In the genomic region with DNA sequence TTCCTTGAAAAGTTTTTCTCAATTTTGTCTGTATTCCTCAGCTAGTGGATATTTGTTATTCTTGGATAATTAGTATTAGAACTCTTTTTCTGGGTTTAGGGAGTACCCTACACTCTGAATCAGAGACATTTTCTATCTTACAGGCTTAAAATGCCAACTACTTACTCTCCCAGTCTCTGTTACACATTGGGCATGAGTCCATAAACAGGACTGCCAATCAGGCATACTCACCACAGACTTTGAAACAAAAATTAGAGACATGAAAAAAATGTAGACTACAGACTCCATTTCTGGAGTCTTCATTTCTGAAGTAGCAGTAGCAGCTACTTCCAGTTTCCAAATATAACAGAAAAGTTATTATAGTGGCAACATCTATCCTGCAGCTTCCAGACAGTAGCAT, we compare ENCODE assay signal across 1 cellular context.
TF ChIP-seq lines count a peak whose summit lies in the region.

No MANE protein-coding gene starts in this region.

TF ChIP-seq in IMR-90, 13 proteins besides CTCF, POLR2A, EP300 and RAD21:
- TF ChIP-seq RCOR1 (IDR thresholded peaks at IDR 0.05; ENCODE audit: insufficient replicate concordance, low read length) (no peak), MAZ (IDR thresholded peaks at IDR 0.05; ENCODE audit: borderline replicate concordance, low read depth, low read length) (no peak), USF2 (IDR thresholded peaks at IDR 0.05; ENCODE audit: low read depth, low read length) (no peak), SMC3 (IDR thresholded peaks at IDR 0.05; ENCODE audit: low read depth, low read length) (no peak), BHLHE40 (IDR thresholded peaks at IDR 0.05; ENCODE audit: low read depth, low read length) (no peak), RFX5 (IDR thresholded peaks at IDR 0.05; ENCODE audit: low read depth, low read length) (no peak), CHD1 (IDR thresholded peaks at IDR 0.05; ENCODE audit: low read depth, low read length) (no peak), NFE2L2 (IDR thresholded peaks at IDR 0.05; ENCODE audit: low read depth, low read length) (no peak), MXI1 (IDR thresholded peaks at IDR 0.05; ENCODE audit: borderline replicate concordance, low read depth, low read length) (no peak), MAFK (IDR thresholded peaks at IDR 0.05; ENCODE audit: low read depth, low read length) (no peak), FOS (IDR thresholded peaks at IDR 0.05; ENCODE audit: low read depth, low read length) (no peak), CEBPB (IDR thresholded peaks at IDR 0.05; ENCODE audit: low read depth, low read length) (no peak)
- TF ChIP-seq, protein P1, sequence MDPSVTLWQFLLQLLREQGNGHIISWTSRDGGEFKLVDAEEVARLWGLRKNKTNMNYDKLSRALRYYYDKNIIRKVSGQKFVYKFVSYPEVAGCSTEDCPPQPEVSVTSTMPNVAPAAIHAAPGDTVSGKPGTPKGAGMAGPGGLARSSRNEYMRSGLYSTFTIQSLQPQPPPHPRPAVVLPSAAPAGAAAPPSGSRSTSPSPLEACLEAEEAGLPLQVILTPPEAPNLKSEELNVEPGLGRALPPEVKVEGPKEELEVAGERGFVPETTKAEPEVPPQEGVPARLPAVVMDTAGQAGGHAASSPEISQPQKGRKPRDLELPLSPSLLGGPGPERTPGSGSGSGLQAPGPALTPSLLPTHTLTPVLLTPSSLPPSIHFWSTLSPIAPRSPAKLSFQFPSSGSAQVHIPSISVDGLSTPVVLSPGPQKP (IDR thresholded peaks at IDR 0.05; ENCODE audit: borderline replicate concordance, low read depth, low read length): no peak
